ENCODE assay signal across 1 cellular context in genomic region chr10:103382769-103383168, GRCh38.
TF ChIP-seq lines count a peak whose summit lies in the region.

No MANE protein-coding gene starts in this region.

TF ChIP-seq in GM12878, 131 proteins besides CTCF, POLR2A, EP300 and RAD21:
- TF ChIP-seq ESRRA (IDR thresholded peaks at IDR 0.05; ENCODE audit: low read length) (no peak), BRCA1 (IDR thresholded peaks at IDR 0.05; ENCODE audit: low read depth, low read length) (no peak), LARP7 (IDR thresholded peaks at IDR 0.05) (no peak), POLR2AphosphoS2 (IDR thresholded peaks at IDR 0.05; ENCODE audit: low read depth, low read length) (no peak), SREBF2 (IDR thresholded peaks at IDR 0.05; ENCODE audit: low read length) (no peak), WRNIP1 (IDR thresholded peaks at IDR 0.05; ENCODE audit: borderline replicate concordance, low read depth, low read length) (no peak), GABPA (IDR thresholded peaks at IDR 0.05; ENCODE audit: low read depth) (no peak), BCL11A (IDR thresholded peaks at IDR 0.05; ENCODE audit: low read depth, low read length) (no peak), NFYA (IDR thresholded peaks at IDR 0.05; ENCODE audit: borderline replicate concordance, low read depth, low read length) (no peak), ZZZ3 (IDR thresholded peaks at IDR 0.05; ENCODE audit: control insufficient read depth, insufficient read length, low read depth) (no peak), MTA2 (IDR thresholded peaks at IDR 0.05; ENCODE audit: low read depth) (peak; percentile 31; the same call in 1 of the 2 replicates), SPI1 (IDR thresholded peaks at IDR 0.05; ENCODE audit: borderline replicate concordance, insufficient read depth, low read depth, low read length) (peak; percentile 31; the same call in 1 of the 2 replicates), HCFC1 (IDR thresholded peaks at IDR 0.05; ENCODE audit: low read length) (no peak), TCF7 (IDR thresholded peaks at IDR 0.05; ENCODE audit: borderline replicate concordance) (no peak), SMAD5 (IDR thresholded peaks at IDR 0.05; ENCODE audit: low read depth) (no peak), RELA (IDR thresholded peaks at IDR 0.05; ENCODE audit: borderline replicate concordance, partially characterized antibody) (no peak), SRF (IDR thresholded peaks at IDR 0.05; ENCODE audit: low read depth in 2 of 2, low read length in 2 of 2) (no peak), ZBTB40 (IDR thresholded peaks at IDR 0.05; ENCODE audit: borderline replicate concordance) (no peak), SUZ12 (IDR thresholded peaks at IDR 0.05; ENCODE audit: unreplicated experiment) (no peak), TARDBP (IDR thresholded peaks at IDR 0.05; ENCODE audit: borderline replicate concordance) (no peak), USF1 (IDR thresholded peaks at IDR 0.05; ENCODE audit: borderline replicate concordance, extremely low read length, insufficient read depth, low read depth, low read length) (no peak), ZNF687 (IDR thresholded peaks at IDR 0.05) (peak; percentile 22; the same call in 1 of the 2 replicates), PAX8 (IDR thresholded peaks at IDR 0.05) (no peak), EED (IDR thresholded peaks at IDR 0.05; ENCODE audit: low read depth) (no peak), EZH2 (IDR thresholded peaks at IDR 0.05; ENCODE audit: borderline replicate concordance, control insufficient read depth, low read depth, low read length) (no peak), IRF4 (IDR thresholded peaks at IDR 0.05; ENCODE audit: low read depth, low read length) (0 out of 2 replicates have a peak, but pooled peaks have one; percentile 17), TCF3 (IDR thresholded peaks at IDR 0.05; ENCODE audit: borderline replicate concordance, insufficient read depth, low read depth, low read length) (no peak), PAX5 (IDR thresholded peaks at IDR 0.05; ENCODE audit: borderline replicate concordance, low read depth, low read length) (no peak), RUNX3 (IDR thresholded peaks at IDR 0.05; ENCODE audit: low read length) (peak; percentile 21; the same call in 1 of the 2 replicates)
